Comparison of ENCODE assay signal across 21 cellular contexts in genomic region chr19:50928841-50929240, GRCh38. TPM values are rescaled to one million over a fixed set of nuclear protein-coding genes. Genes with fewer than 3 reads are reported as not detected.
"Had no signal": no experiment of that assay in that cellular context is flagged by ENCODE, and none has a peak within 500 bp of the region (broad histone marks: within the 10 kb centered on the region; RNA-seq: fewer than 3 reads in every experiment).

No MANE protein-coding gene starts in this region.

- H3K4me1 ChIP-seq: lower lobe of right lung, upper lobe of right lung had no signal

- ATAC-seq: activated CD8-positive, alpha-beta T cell treated with anti-CD3 and anti-CD28 coated beads for 36 hours; left cardiac atrium; lower lobe of right lung; upper lobe of right lung had no signal

- H3K27ac ChIP-seq: dorsolateral prefrontal cortex, epithelial cell of prostate, lower lobe of right lung, spleen, upper lobe of right lung had no signal

- H3K4me3 ChIP-seq: dorsolateral prefrontal cortex, lower lobe of right lung, spleen, upper lobe of right lung had no signal

- H3K36me3 ChIP-seq: lower lobe of right lung, spleen, upper lobe of right lung had no signal

- DNase-seq: activated CD4-positive, alpha-beta T cell treated with anti-CD3 and anti-CD28 coated beads for 48 hours; activated CD4-positive, CD25-positive, alpha-beta regulatory T cell; activated CD8-positive, alpha-beta T cell treated with anti-CD3 and anti-CD28 coated beads for 36 hours; activated naive CD4-positive, alpha-beta T cell treated with anti-CD3 and anti-CD28 coated beads for 36 hours; activated T-cell treated with anti-CD3 and anti-CD28 coated beads, Interleukin-2, amount 50 U/mL, for 1 hour; anterior cingulate cortex; central memory CD4-positive, alpha-beta T cell; dorsolateral prefrontal cortex; endodermal cell; foreskin fibroblast; left cardiac atrium; lower lobe of right lung; retina; spleen; stimulated activated CD8-positive, alpha-beta memory T cell treated with anti-CD3 and anti-CD28 coated beads, Interleukin-4, amount 100 ng/mL, for 48 hours; stimulated activated naive CD4-positive, alpha-beta T cell; T1000; upper lobe of right lung had no signal

- H3K9me3 ChIP-seq: lower lobe of right lung, spleen, upper lobe of right lung had no signal

RNA-seq across cellular contexts. Expression of gene KLK4, which starts 17.6 kb away (rescaled TPM):
- total RNA-seq: activated CD8-positive, alpha-beta T cell treated with anti-CD3 and anti-CD28 coated beads for 36 hours; activated naive CD4-positive, alpha-beta T cell treated with anti-CD3 and anti-CD28 coated beads for 36 hours; activated T-helper 2 cell treated with anti-CD3 and anti-CD28 coated beads, Interferon-gamma antibody, Interleukin-2, Interleukin-4, amounts not matched to agents 10 μg/mL and 5 μg/mL and 100 μg/mL, durations not matched to agents 14 hours and 24 hours and 36 hours; endodermal cell; glomerular endothelial cell; left cardiac atrium; lower lobe of right lung; spleen; upper lobe of right lung had no signal

RNA-seq across cellular contexts. Expression of gene KLK5, which starts 24.0 kb away (rescaled TPM):
- total RNA-seq: activated CD8-positive, alpha-beta T cell treated with anti-CD3 and anti-CD28 coated beads for 36 hours; activated naive CD4-positive, alpha-beta T cell treated with anti-CD3 and anti-CD28 coated beads for 36 hours; activated T-helper 2 cell treated with anti-CD3 and anti-CD28 coated beads, Interferon-gamma antibody, Interleukin-2, Interleukin-4, amounts not matched to agents 10 μg/mL and 5 μg/mL and 100 μg/mL, durations not matched to agents 14 hours and 24 hours and 36 hours; endodermal cell; glomerular endothelial cell; lower lobe of right lung; upper lobe of right lung had no signal

RNA-seq across cellular contexts. Expression of gene KLK6, which starts 40.5 kb away (rescaled TPM):
- total RNA-seq: activated CD8-positive, alpha-beta T cell treated with anti-CD3 and anti-CD28 coated beads for 36 hours; activated naive CD4-positive, alpha-beta T cell treated with anti-CD3 and anti-CD28 coated beads for 36 hours; activated T-helper 2 cell treated with anti-CD3 and anti-CD28 coated beads, Interferon-gamma antibody, Interleukin-2, Interleukin-4, amounts not matched to agents 10 μg/mL and 5 μg/mL and 100 μg/mL, durations not matched to agents 14 hours and 24 hours and 36 hours; glomerular endothelial cell; left cardiac atrium; lower lobe of right lung; upper lobe of right lung had no signal

RNA-seq across cellular contexts. Expression of gene KLK7, which starts 54.9 kb away (rescaled TPM):
- total RNA-seq: activated CD8-positive, alpha-beta T cell treated with anti-CD3 and anti-CD28 coated beads for 36 hours; activated naive CD4-positive, alpha-beta T cell treated with anti-CD3 and anti-CD28 coated beads for 36 hours; activated T-helper 2 cell treated with anti-CD3 and anti-CD28 coated beads, Interferon-gamma antibody, Interleukin-2, Interleukin-4, amounts not matched to agents 10 μg/mL and 5 μg/mL and 100 μg/mL, durations not matched to agents 14 hours and 24 hours and 36 hours; endodermal cell; glomerular endothelial cell; lower lobe of right lung had no signal

RNA-seq across cellular contexts. Expression of gene KLK2, which starts 55.6 kb away (rescaled TPM):
- total RNA-seq: activated naive CD4-positive, alpha-beta T cell treated with anti-CD3 and anti-CD28 coated beads for 36 hours; activated T-helper 2 cell treated with anti-CD3 and anti-CD28 coated beads, Interferon-gamma antibody, Interleukin-2, Interleukin-4, amounts not matched to agents 10 μg/mL and 5 μg/mL and 100 μg/mL, durations not matched to agents 14 hours and 24 hours and 36 hours; glomerular endothelial cell; left cardiac atrium; lower lobe of right lung; upper lobe of right lung had no signal
